ENCODE assay signal across 14 cellular contexts in the genomic region with DNA sequence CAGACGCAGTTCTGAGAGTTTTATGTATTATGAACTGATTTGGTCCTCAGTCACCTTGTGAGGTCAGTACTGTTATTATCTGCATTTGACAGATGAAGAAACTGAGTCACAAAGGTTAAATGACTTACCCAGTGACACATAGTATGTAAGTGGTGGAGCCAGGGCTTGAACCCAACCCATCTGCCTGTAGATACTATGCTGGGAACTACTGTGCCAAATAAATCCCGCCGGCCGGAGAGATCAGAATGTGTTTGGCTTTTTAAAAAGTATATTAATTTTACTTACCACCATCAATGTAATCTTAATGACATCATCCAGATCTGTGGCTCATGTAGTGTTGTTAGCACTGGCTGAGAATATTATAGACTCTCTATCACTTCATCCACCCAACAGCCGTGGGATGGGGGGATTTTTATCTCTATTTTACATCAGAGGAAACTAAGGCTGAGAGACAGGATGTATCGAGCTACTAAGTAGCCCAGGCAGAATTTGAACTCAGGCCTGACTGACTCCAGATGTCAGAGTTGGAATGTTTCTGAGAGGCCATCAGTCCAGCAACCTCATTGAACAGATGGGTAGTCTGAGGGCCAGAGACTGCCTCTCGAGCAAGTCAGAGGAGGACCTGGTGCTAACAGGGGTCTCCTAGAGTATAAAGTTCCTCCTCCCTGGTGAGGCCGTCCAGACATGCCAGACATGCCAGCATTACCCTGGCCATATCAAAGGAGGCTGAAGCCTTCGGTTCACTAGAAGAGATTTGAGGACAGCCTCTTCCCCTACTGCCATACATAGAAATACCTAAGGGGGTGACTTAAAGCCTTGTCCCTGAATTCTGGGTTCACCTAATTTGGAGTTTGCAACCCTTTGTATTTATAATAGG.
DNase-seq lines count a peak whose midpoint lies in the region; ATAC-seq, FAIRE-seq and TF ChIP-seq lines count a peak whose summit lies in the region.
"Had no signal": no experiment of that assay in that cellular context is flagged by ENCODE, and none has a peak within 500 bp of the region (broad histone marks: within the 10 kb centered on the region; RNA-seq: fewer than 3 reads in every experiment).

No MANE protein-coding gene starts in this region.

- no peak overlapping the region for H4K91ac ChIP-seq in trophoblast cell (ENCODE audit: low read depth, low read length)

- H4K20me1 ChIP-seq in keratinocyte (ENCODE audit: control insufficient read depth, extremely low read depth, insufficient read depth, low read length) = no peaks in the 10 kb centered on the region

- no peak overlapping the region for H3K4ac ChIP-seq in trophoblast cell (ENCODE audit: low read depth, low read length)

- no peaks in the 10 kb centered on the region for H3K36me3 Mint-ChIP-seq in natural killer cell treated with Interleukin-12 subunit alpha and Interleukin-12 subunit beta and Interleukin-15 and Interleukin-18, amount 100 ng/mL, for 72 hours
- peaks cover 7% of the 10 kb centered on the region for H3K36me3 Mint-ChIP-seq in glutamatergic neuron (ENCODE audit: unreplicated experiment)
- H3K36me3 Mint-ChIP-seq: CD8-positive, alpha-beta T cell had no signal

- TF ChIP-seq CTCF in adrenal gland (IDR thresholded peaks at IDR 0.05) (no peak), keratinocyte (optimal IDR thresholded peaks at IDR 0.05 in 1 of 3, IDR thresholded peaks at IDR 0.05 in 1 of 3, conservative IDR thresholded peaks at IDR 0.05 in 1 of 3; ENCODE audit: extremely low read depth in 1 of 3, insufficient read depth in 2 of 3, low read length in 3 of 3) (no peak), thoracic aorta (IDR thresholded peaks at IDR 0.05) (no peak), glutamatergic neuron (IDR thresholded peaks at IDR 0.05; ENCODE audit: partially characterized antibody, unreplicated experiment) (no peak)

- dilution Hi-C loops in keratinocyte (cut with MboI; ENCODE audit: extremely low pct_ligation_motif_present, low sequenced_read_pairs) = no loop called here

- no peak overlapping the region for H3K14ac ChIP-seq in trophoblast cell (ENCODE audit: low read length)

- DNase-seq in ELR (ENCODE audit: low read depth) (peak; percentile 41), adrenal gland (peak in 1 of 7 donors; percentile 47), keratinocyte (ENCODE audit: low read depth, low spot score) (no peak), thoracic aorta (ENCODE audit: low spot score) (no peak), HUDEP-2 (lab: John Stamatoyannopoulos, UW; ENCODE audit: unreplicated experiment in 76 of 76) (no peak), glutamatergic neuron (no peak), trophoblast cell (no peak)
- DNase-seq in natural killer cell treated with Interleukin-12 subunit alpha and Interleukin-12 subunit beta and Interleukin-15 and Interleukin-18, amount 100 ng/mL, for 72 hours (ENCODE audit: low spot score) = no peak
- DNase-seq: activated naive CD4-positive, alpha-beta T cell treated with anti-CD3 and anti-CD28 coated beads, Interleukin-2, amount 50 U/mL, for 16 hours; GF-D8; GOT3; NCI-H2081 had no signal

- FAIRE-seq in keratinocyte (lab: Jason Lieb, UNC) = peak; percentile 17

- no peak overlapping the region for H3K4me3 ChIP-seq in adrenal gland
- peak overlapping the region in 1 of 3 experiments; percentile 6 for H3K4me3 ChIP-seq in keratinocyte (ENCODE audit: control insufficient read depth in 2 of 3, extremely low read depth in 1 of 3, insufficient read depth in 2 of 3, low read depth in 1 of 3, low read length in 3 of 3)
- H3K4me3 ChIP-seq in thoracic aorta = no peak overlapping the region
- H3K4me3 ChIP-seq in trophoblast cell (ENCODE audit: low read depth, low read length) = no peak overlapping the region

- H3K4me1 ChIP-seq in adrenal gland (replicated peaks in 1 of 2) (peaks cover 32 to 34% of the 10 kb centered on the region in 2 donors), keratinocyte (ENCODE audit: control insufficient read depth, extremely low read depth, insufficient read depth, low read length) (peaks cover 18% of the 10 kb centered on the region), thoracic aorta (ENCODE audit: control insufficient read depth in 1 of 2, low read depth in 2 of 2) (peaks cover 42 to 67% of the 10 kb centered on the region in 2 donors), trophoblast cell (ENCODE audit: control insufficient read depth in 1 of 2, insufficient read depth in 2 of 2, low read length in 2 of 2) (peaks cover 0 to 5% of the 10 kb centered on the region in 2 experiments)

- no peak for TF ChIP-seq POLR2A in adrenal gland (IDR thresholded peaks at IDR 0.05)

- no peaks in the 10 kb centered on the region for H3K27me3 Mint-ChIP-seq in natural killer cell treated with Interleukin-12 subunit alpha and Interleukin-12 subunit beta and Interleukin-15 and Interleukin-18, amount 100 ng/mL, for 72 hours
- H3K27me3 Mint-ChIP-seq in glutamatergic neuron (ENCODE audit: unreplicated experiment) = peaks cover 8% of the 10 kb centered on the region
- H3K27me3 Mint-ChIP-seq: progenitor cell of endocrine pancreas had no signal

- no peaks in the 10 kb centered on the region for H3K79me1 ChIP-seq in trophoblast cell (ENCODE audit: low read length)

- H3K9me1 ChIP-seq in keratinocyte (ENCODE audit: control insufficient read depth, extremely low read depth, insufficient read depth, low read length) = no peaks in the 10 kb centered on the region

- H3K4me1 Mint-ChIP-seq in natural killer cell treated with Interleukin-12 subunit alpha and Interleukin-12 subunit beta and Interleukin-15 and Interleukin-18, amount 100 ng/mL, for 72 hours (ENCODE audit: low read depth in 2 of 2) = no peaks in the 10 kb centered on the region
- H3K4me1 Mint-ChIP-seq in glutamatergic neuron (ENCODE audit: low read depth, unreplicated experiment) = peaks cover 18% of the 10 kb centered on the region

- no peak overlapping the region for H3K4me3 Mint-ChIP-seq in natural killer cell treated with Interleukin-12 subunit alpha and Interleukin-12 subunit beta and Interleukin-15 and Interleukin-18, amount 100 ng/mL, for 72 hours
- H3K4me3 Mint-ChIP-seq in glutamatergic neuron (ENCODE audit: unreplicated experiment) = no peak overlapping the region
- H3K4me3 Mint-ChIP-seq: CD8-positive, alpha-beta T cell had no signal

- no peak overlapping the region for H4K8ac ChIP-seq in trophoblast cell (ENCODE audit: low read depth, low read length)

- no peak overlapping the region for H3K27ac Mint-ChIP-seq in natural killer cell treated with Interleukin-12 subunit alpha and Interleukin-12 subunit beta and Interleukin-15 and Interleukin-18, amount 100 ng/mL, for 72 hours
- H3K27ac Mint-ChIP-seq in glutamatergic neuron (ENCODE audit: unreplicated experiment) = no peak overlapping the region
- H3K27ac Mint-ChIP-seq: CD8-positive, alpha-beta T cell had no signal

- H2BK5ac ChIP-seq in trophoblast cell (ENCODE audit: low read depth, low read length, poor library complexity) = no peak overlapping the region

- H3K27me3 ChIP-seq in adrenal gland (no peaks in the 10 kb centered on the region), keratinocyte (ENCODE audit: control insufficient read depth, extremely low read depth, insufficient read depth, low read length) (no peaks in the 10 kb centered on the region), thoracic aorta (replicated peaks; ENCODE audit: insufficient read depth) (no peaks in the 10 kb centered on the region), trophoblast cell (ENCODE audit: insufficient read depth, low read length) (no peaks in the 10 kb centered on the region)

- H3K18ac ChIP-seq in trophoblast cell (ENCODE audit: low read length) = no peak overlapping the region

- WGBS in adrenal gland, 4 donors = 75 to 83% (median 80%) methylated on average over 8 to 9 of the region's 9 CpGs
- WGBS in trophoblast cell (ENCODE audit: extremely low coverage, insufficient coverage, insufficient read length) = no CpG with 5 or more reads among the region's 9 CpGs

- peak overlapping the region; percentile 22 for H3K4me2 ChIP-seq in keratinocyte (ENCODE audit: control insufficient read depth, extremely low read depth, insufficient read depth, low read depth, low read length)
- no peak overlapping the region for H3K4me2 ChIP-seq in trophoblast cell (ENCODE audit: low read length)

- peak overlapping the region in 3 of 5 donors; percentile 42 to 66 (median 54) for H3K27ac ChIP-seq in adrenal gland
- H3K27ac ChIP-seq in keratinocyte (ENCODE audit: control insufficient read depth, insufficient read depth, low read length) = peak overlapping the region; percentile 62
- peak overlapping the region; percentile 37 to 74 for H3K27ac ChIP-seq in thoracic aorta
- H3K27ac ChIP-seq in trophoblast cell (ENCODE audit: low read depth, low read length) = no peak overlapping the region

- ATAC-seq in thoracic aorta (ENCODE audit: insufficient number of reproducible peaks, low FRiP score, low read depth) = no peak
- ATAC-seq in natural killer cell treated with Interleukin-12 subunit alpha and Interleukin-12 subunit beta and Interleukin-15 and Interleukin-18, amount 100 ng/mL, for 72 hours = no peak
- ATAC-seq: CD8-positive, alpha-beta T cell had no signal

- H4K12ac ChIP-seq in trophoblast cell (ENCODE audit: low read depth, low read length) = no peak overlapping the region

- no peak overlapping the region for H2BK12ac ChIP-seq in trophoblast cell (ENCODE audit: low read length)

- intact Hi-C loops in adrenal gland (cut with DNase I) = no loop called here

- H3K9me3 Mint-ChIP-seq in natural killer cell treated with Interleukin-12 subunit alpha and Interleukin-12 subunit beta and Interleukin-15 and Interleukin-18, amount 100 ng/mL, for 72 hours = no peaks in the 10 kb centered on the region
- H3K9me3 Mint-ChIP-seq in glutamatergic neuron (ENCODE audit: unreplicated experiment) = peaks cover 7% of the 10 kb centered on the region
- H3K9me3 Mint-ChIP-seq: CD8-positive, alpha-beta T cell had no signal

- H2AK5ac ChIP-seq in trophoblast cell (ENCODE audit: low read length) = no peak overlapping the region

- H3K79me2 ChIP-seq in keratinocyte (ENCODE audit: control insufficient read depth, insufficient read depth, low read length) (no peaks in the 10 kb centered on the region), trophoblast cell (ENCODE audit: control insufficient read depth, insufficient read depth, low read length, poor library complexity) (no peaks in the 10 kb centered on the region)

- no peak overlapping the region for H2BK120ac ChIP-seq in trophoblast cell (ENCODE audit: insufficient read depth, low read length, poor library complexity)

- H3K23ac ChIP-seq in trophoblast cell (ENCODE audit: low read length) = no peak overlapping the region

- H3K36me3 ChIP-seq in adrenal gland (replicated peaks in 1 of 2) (no peaks in the 10 kb centered on the region), keratinocyte (ENCODE audit: control insufficient read depth in 2 of 2, extremely low read depth in 1 of 2, insufficient read depth in 2 of 2, low read length in 2 of 2) (no peaks in the 10 kb centered on the region), thoracic aorta (no peaks in the 10 kb centered on the region), trophoblast cell (ENCODE audit: control insufficient read depth in 1 of 2, insufficient read depth in 2 of 2, low read length in 2 of 2) (no peaks in the 10 kb centered on the region)

- peak overlapping the region; percentile 20 for H3K9ac ChIP-seq in keratinocyte (ENCODE audit: control insufficient read depth, extremely low read depth, insufficient read depth, low read length)
- H3K9ac ChIP-seq in trophoblast cell (ENCODE audit: low read length) = no peak overlapping the region

- peak overlapping the region; percentile 56 for H2AFZ ChIP-seq in keratinocyte (ENCODE audit: control insufficient read depth, low read length)
- H2AFZ ChIP-seq in trophoblast cell (ENCODE audit: insufficient read depth, low read length, poor library complexity) = no peak overlapping the region

- H3K9me3 ChIP-seq in adrenal gland (replicated peaks in 1 of 3) (no peaks in the 10 kb centered on the region), keratinocyte (ENCODE audit: control insufficient read depth, low read depth, low read length) (no peaks in the 10 kb centered on the region), thoracic aorta (no peaks in the 10 kb centered on the region), trophoblast cell (ENCODE audit: insufficient read depth, low read depth, low read length) (peaks cover 2% of the 10 kb centered on the region)
